ENCODE assay signal across 16 cellular contexts in genomic region chr17:5378566-5379207, GRCh38. TPM values are rescaled to one million over a fixed set of nuclear protein-coding genes. Genes with fewer than 3 reads are reported as not detected.
DNase-seq lines count a peak whose midpoint lies in the region; ATAC-seq, FAIRE-seq and TF ChIP-seq lines count a peak whose summit lies in the region.
"Had no signal": no experiment of that assay in that cellular context is flagged by ENCODE, and none has a peak within 500 bp of the region (broad histone marks: within the 10 kb centered on the region; RNA-seq: fewer than 3 reads in every experiment).

No MANE protein-coding gene starts in this region.

- H3K9me2 ChIP-seq in MM.1S (replicated peaks; ENCODE audit: insufficient read depth, low read length) = no peaks in the 10 kb centered on the region

- H3K36me3 ChIP-seq in bronchial epithelial cell (ENCODE audit: control insufficient read depth, insufficient read depth, low read length) (peaks cover 14% of the 10 kb centered on the region), MM.1S (replicated peaks; ENCODE audit: insufficient read depth, low read length) (peaks cover 4% of the 10 kb centered on the region)

- H3K4me1 Mint-ChIP-seq in activated naive CD4-positive, alpha-beta T cell treated with anti-CD3 and anti-CD28 coated beads, Interleukin-2, amount 50 U/mL, for 24 hours = no peaks in the 10 kb centered on the region
- H3K4me1 Mint-ChIP-seq in type B pancreatic cell (ENCODE audit: unreplicated experiment) = no peaks in the 10 kb centered on the region

- H3K27ac Mint-ChIP-seq in activated naive CD4-positive, alpha-beta T cell treated with anti-CD3 and anti-CD28 coated beads, Interleukin-2, amount 50 U/mL, for 24 hours = peak overlapping the region; percentile 80
- H3K27ac Mint-ChIP-seq in type B pancreatic cell = peak overlapping the region; percentile 37

- no peaks in the 10 kb centered on the region for H4K20me1 ChIP-seq in MM.1S (ENCODE audit: insufficient read depth, low read length)

- intact Hi-C loops in posterior vena cava (cut with DNase I) = no loop called here

- FAIRE-seq in bronchial epithelial cell (lab: Jason Lieb, UNC) = peak; percentile 23

- H3K9me3 Mint-ChIP-seq in activated naive CD4-positive, alpha-beta T cell treated with anti-CD3 and anti-CD28 coated beads, Interleukin-2, amount 50 U/mL, for 24 hours = no peaks in the 10 kb centered on the region
- H3K9me3 Mint-ChIP-seq in type B pancreatic cell = no peaks in the 10 kb centered on the region
- H3K9me3 Mint-ChIP-seq: effector memory CD8-positive, alpha-beta T cell had no signal

- H3K4me1 ChIP-seq in MM.1S (ENCODE audit: low read length) = peaks cover 9% of the 10 kb centered on the region
- H3K4me1 ChIP-seq: SJCRH30, tibial nerve had no signal

- no peak for ATAC-seq in HG02759 (IDR thresholded peaks at IDR 0.05; ENCODE audit: unreplicated experiment)
- ATAC-seq: effector memory CD8-positive, alpha-beta T cell had no signal

- H3K79me2 ChIP-seq in MM.1S (ENCODE audit: low read length) = peaks cover 8% of the 10 kb centered on the region
- H3K79me2 ChIP-seq: parathyroid adenoma had no signal

- no peak overlapping the region for H3K9ac ChIP-seq in MM.1S (ENCODE audit: low read length)
- H3K9ac ChIP-seq: parathyroid adenoma had no signal

- H2AFZ ChIP-seq in MM.1S (ENCODE audit: low read length) = no peak overlapping the region
- H2AFZ ChIP-seq: parathyroid adenoma had no signal

- H3K36me3 Mint-ChIP-seq in activated naive CD4-positive, alpha-beta T cell treated with anti-CD3 and anti-CD28 coated beads, Interleukin-2, amount 50 U/mL, for 24 hours = peaks cover 18% of the 10 kb centered on the region
- H3K36me3 Mint-ChIP-seq in type B pancreatic cell = peaks cover 33% of the 10 kb centered on the region

- TF ChIP-seq CTCF in bronchial epithelial cell (IDR thresholded peaks at IDR 0.05; ENCODE audit: insufficient read depth, low read length, severe bottlenecking) = no peak
- no peak for TF ChIP-seq CTCF in type B pancreatic cell (conservative IDR thresholded peaks at IDR 0.05)
- TF ChIP-seq CTCF in MM.1S (IDR thresholded peaks at IDR 0.05; ENCODE audit: low read length) = no peak

- H3K4me3 ChIP-seq in bronchial epithelial cell (ENCODE audit: low read depth, low read length) (no peak overlapping the region), MM.1S (ENCODE audit: low read length) (no peak overlapping the region)
- H3K4me3 ChIP-seq: SJCRH30, tibial nerve had no signal

- no peak for DNase-seq in activated naive CD4-positive, alpha-beta T cell treated with anti-CD3 and anti-CD28 coated beads, Interleukin-2, amount 50 U/mL, for 16 hours
- DNase-seq in OCI-M1 (lab: John Stamatoyannopoulos, UW) (peak; percentile 33), bronchial epithelial cell (ENCODE audit: low read depth) (no peak), type B pancreatic cell (ENCODE audit: extremely low spot score, unreplicated experiment) (no peak), MM.1S (no peak), posterior vena cava (ENCODE audit: low spot score) (no peak)
- DNase-seq: DMS153; effector memory CD8-positive, alpha-beta T cell; foreskin melanocyte; mesendoderm; NCI-H1694 treated with DMSO at 0.1 percent for 48 hours; SJCRH30 had no signal

- peaks cover 10% of the 10 kb centered on the region for H3F3A ChIP-seq in MM.1S (ENCODE audit: insufficient read depth, low read length)

- H3K9me3 ChIP-seq in MM.1S (replicated peaks; ENCODE audit: insufficient read depth, low read length) = no peaks in the 10 kb centered on the region
- H3K9me3 ChIP-seq: SJCRH30, tibial nerve had no signal

- H3K27me3 Mint-ChIP-seq in activated naive CD4-positive, alpha-beta T cell treated with anti-CD3 and anti-CD28 coated beads, Interleukin-2, amount 50 U/mL, for 24 hours = no peaks in the 10 kb centered on the region
- no peaks in the 10 kb centered on the region for H3K27me3 Mint-ChIP-seq in type B pancreatic cell
- H3K27me3 Mint-ChIP-seq: effector memory CD8-positive, alpha-beta T cell had no signal

- H3K27me3 ChIP-seq in bronchial epithelial cell (ENCODE audit: control insufficient read depth, insufficient read depth, low read length) = no peaks in the 10 kb centered on the region
- H3K27me3 ChIP-seq in MM.1S (replicated peaks; ENCODE audit: insufficient read depth, low read length) = no peaks in the 10 kb centered on the region
- H3K27me3 ChIP-seq: SJCRH30, tibial nerve had no signal

- no peak overlapping the region for H3K27ac ChIP-seq in MM.1S (ENCODE audit: low read length)
- H3K27ac ChIP-seq: parathyroid adenoma, SJCRH30, tibial nerve had no signal

- no peak overlapping the region for H3K4me2 ChIP-seq in MM.1S (ENCODE audit: low read depth, low read length)

- no peak overlapping the region for H3K4me3 Mint-ChIP-seq in activated naive CD4-positive, alpha-beta T cell treated with anti-CD3 and anti-CD28 coated beads, Interleukin-2, amount 50 U/mL, for 24 hours
- H3K4me3 Mint-ChIP-seq in type B pancreatic cell = no peak overlapping the region
- H3K4me3 Mint-ChIP-seq: effector memory CD8-positive, alpha-beta T cell had no signal

RNA-seq across cellular contexts. Expression of gene NUP88, which starts 40.8 kb away (rescaled TPM):
- total RNA-seq in bronchial epithelial cell = 82.1 and 93.2 TPM in 2 replicates
- 58.8 and 72.4 TPM in 2 replicates for total RNA-seq in type B pancreatic cell (ENCODE audit: low replicate concordance)
- 10 to 100 TPM; 35.9 to 49.1 TPM for total RNA-seq in posterior vena cava

RNA-seq across cellular contexts. Expression of gene RPAIN, which starts 41.3 kb away (rescaled TPM):
- total RNA-seq in bronchial epithelial cell (36.6 and 50.5 TPM in 2 replicates), type B pancreatic cell (ENCODE audit: low replicate concordance) (65.2 and 70.8 TPM in 2 replicates), posterior vena cava (10 to 100 TPM; 18.9 to 19.7 TPM)
